ENCODE assay signal across 1 cellular context in the genomic region with DNA sequence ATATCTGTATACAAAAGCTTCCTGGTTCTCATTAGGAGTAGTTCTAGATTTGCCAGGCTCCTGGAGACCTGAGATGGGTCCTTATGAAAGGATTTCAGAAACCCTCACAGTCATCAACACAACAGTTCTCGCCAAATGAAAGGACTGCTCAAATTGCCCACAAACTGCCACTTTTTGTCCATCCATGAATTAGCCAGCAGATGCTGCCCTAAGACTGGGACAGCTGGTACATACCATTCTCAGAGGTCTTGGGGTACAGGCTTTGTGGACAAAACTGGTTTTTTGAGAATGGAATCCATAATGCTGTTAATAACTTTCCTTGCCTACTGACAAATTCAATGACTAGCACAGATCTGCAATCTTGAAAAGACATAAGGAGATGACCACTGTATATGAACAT.
TF ChIP-seq lines count a peak whose summit lies in the region.

No MANE protein-coding gene starts in this region.

TF ChIP-seq in GM12878, 131 proteins besides CTCF, POLR2A, EP300 and RAD21:
- no peak for TF ChIP-seq NFYA (IDR thresholded peaks at IDR 0.05; ENCODE audit: borderline replicate concordance, low read depth, low read length)
- no peak for TF ChIP-seq ZBTB40 (IDR thresholded peaks at IDR 0.05; ENCODE audit: borderline replicate concordance)
- no peak for TF ChIP-seq BCL3 (IDR thresholded peaks at IDR 0.05; ENCODE audit: borderline replicate concordance, insufficient read depth, low read depth, low read length, poor library complexity, severe bottlenecking)
- no peak for TF ChIP-seq GATAD2B (conservative IDR thresholded peaks at IDR 0.05; ENCODE audit: low read depth)
- TF ChIP-seq PKNOX1 (IDR thresholded peaks at IDR 0.05) = no peak
- no peak for TF ChIP-seq HSF1 (IDR thresholded peaks at IDR 0.05; ENCODE audit: low read depth, low read length)
- no peak for TF ChIP-seq CHD1 (IDR thresholded peaks at IDR 0.05; ENCODE audit: low read depth, low read length)
- TF ChIP-seq PML (IDR thresholded peaks at IDR 0.05; ENCODE audit: low read length) = no peak
- TF ChIP-seq ATF7 (IDR thresholded peaks at IDR 0.05; ENCODE audit: low read depth) = no peak
- TF ChIP-seq YBX1 (IDR thresholded peaks at IDR 0.05) = no peak
- no peak for TF ChIP-seq MXI1 (IDR thresholded peaks at IDR 0.05; ENCODE audit: low read depth, low read length)
